Comparison of ENCODE assay signal across 1 cellular context in genomic region chr19:14519245-14519859, GRCh38.
TF ChIP-seq lines count a peak whose summit lies in the region.

No MANE protein-coding gene starts in this region.

TF ChIP-seq in GM23338, 12 proteins besides CTCF, POLR2A, EP300 and RAD21 (continued from another document):
- TF ChIP-seq ZNF462 (CRISPR knock-in tag; IDR thresholded peaks at IDR 0.05) (no peak), STAT1 (IDR thresholded peaks at IDR 0.05; ENCODE audit: unreplicated experiment) (no peak), JUNB (IDR thresholded peaks at IDR 0.05; ENCODE audit: unreplicated experiment) (no peak), ETS1 (IDR thresholded peaks at IDR 0.05) (no peak)
